In the genomic region with DNA sequence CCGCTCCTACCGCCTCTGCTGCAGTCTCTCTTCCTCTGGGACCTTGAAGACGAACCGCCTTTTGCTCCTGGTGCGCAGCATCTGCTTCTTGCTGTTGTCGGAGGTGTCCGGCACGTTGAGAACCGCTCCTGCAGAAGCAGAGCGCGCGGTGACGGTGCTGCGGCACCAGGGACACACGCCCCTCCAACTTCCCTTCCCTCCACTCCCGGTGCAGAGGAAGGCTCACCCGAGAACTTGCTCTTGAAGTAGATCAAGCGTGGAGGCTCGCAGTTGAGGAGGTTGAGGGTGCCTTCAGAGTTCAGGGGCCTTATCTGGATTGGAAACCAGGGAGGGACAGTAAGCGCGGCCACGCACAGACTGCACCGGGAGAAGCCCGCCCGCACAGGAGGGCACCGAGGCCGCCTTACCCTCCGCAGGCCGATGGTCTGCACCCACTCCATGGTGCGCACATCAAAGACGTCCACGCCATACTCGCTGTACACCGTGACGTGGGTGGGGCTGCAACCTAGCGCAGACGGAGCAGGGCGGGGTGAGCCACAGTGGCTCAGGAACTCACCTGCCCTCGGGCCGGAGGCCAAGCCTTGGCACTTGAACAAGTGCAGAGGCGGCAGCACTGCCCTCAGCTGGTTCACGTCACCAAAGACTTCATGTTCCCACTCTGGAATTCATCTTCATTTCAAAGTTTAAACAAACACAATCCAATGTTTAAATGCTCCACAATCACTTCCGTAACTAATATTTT, we compare ENCODE assay signal across 1 cellular context.
TF ChIP-seq lines count a peak whose summit lies in the region.

No MANE protein-coding gene starts in this region.

TF ChIP-seq in HepG2, 621 proteins besides CTCF, POLR2A, EP300 and RAD21:
- TF ChIP-seq ZNF83 (CRISPR knock-in tag; IDR thresholded peaks at IDR 0.05; ENCODE audit: borderline replicate concordance) (no peak), ONECUT2 (CRISPR knock-in tag; IDR thresholded peaks at IDR 0.05) (no peak), ZNF780A (CRISPR knock-in tag; IDR thresholded peaks at IDR 0.05) (no peak), GMEB1 (CRISPR knock-in tag; IDR thresholded peaks at IDR 0.05; ENCODE audit: borderline replicate concordance) (no peak), ZNF7 (CRISPR knock-in tag; IDR thresholded peaks at IDR 0.05) (no peak), ZNF143 (CRISPR knock-in tag; IDR thresholded peaks at IDR 0.05) (no peak), ZNF432 (CRISPR knock-in tag; IDR thresholded peaks at IDR 0.05; ENCODE audit: borderline replicate concordance) (no peak), CC2D1A (CRISPR knock-in tag; IDR thresholded peaks at IDR 0.05) (no peak), ZNF484 (CRISPR knock-in tag; IDR thresholded peaks at IDR 0.05; ENCODE audit: borderline replicate concordance, low read depth) (no peak)
